ENCODE assay signal across 11 cellular contexts in the genomic region with DNA sequence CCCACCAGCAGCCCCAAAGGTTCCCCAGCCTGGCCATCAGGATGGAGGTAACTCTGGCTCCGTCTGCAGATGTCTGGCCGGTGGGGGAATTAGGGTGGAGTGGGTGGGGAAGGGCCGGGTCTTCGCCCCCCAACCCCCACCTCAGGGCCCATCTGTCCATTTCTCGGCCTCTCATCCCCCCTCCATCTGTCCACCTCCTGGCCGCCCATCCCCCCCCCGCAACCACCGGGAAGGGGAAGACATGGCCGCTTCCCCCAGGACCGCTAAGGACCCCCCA. TPM values are rescaled to one million over a fixed set of nuclear protein-coding genes. Genes with fewer than 3 reads are reported as not detected.
DNase-seq lines count a peak whose midpoint lies in the region; ATAC-seq and TF ChIP-seq lines count a peak whose summit lies in the region.
"Had no signal": no experiment of that assay in that cellular context is flagged by ENCODE, and none has a peak within 500 bp of the region (broad histone marks: within the 10 kb centered on the region; RNA-seq: fewer than 3 reads in every experiment).

No MANE protein-coding gene starts in this region.

- no peaks in the 10 kb centered on the region for H3K9me3 Mint-ChIP-seq in T-helper 2 cell treated with Interferon-gamma antibody and Interleukin-4, amounts not matched to agents 5 μg/mL and 100 μg/mL, for 36 hours
- H3K9me3 Mint-ChIP-seq in stimulated activated naive B cell treated with anti-CD40 and anti-IgM and Interleukin-4, amounts not matched to agents 10 μg/mL and 1 μg/mL and 100 μg/mL, for 72 hours = no peaks in the 10 kb centered on the region

- WGBS in esophagus muscularis mucosa = 26% methylated on average over 4 of the region's 10 CpGs
- 27% methylated on average over 8 of the region's 10 CpGs; no CpG with 5 or more reads in 1 of the 2 donors for WGBS in tibial nerve, 2 donors

- H3K27ac ChIP-seq in Peyer's patch (no peak overlapping the region), esophagus muscularis mucosa (replicated peaks in 1 of 4) (no peak overlapping the region), tibial nerve (no peak overlapping the region)

- H3K4me3 ChIP-seq in Peyer's patch = peak overlapping the region in 3 of 4 donors; percentile 56 to 66 (median 65)
- peak overlapping the region; percentile 53 to 68 (median 60) for H3K4me3 ChIP-seq in esophagus muscularis mucosa
- peak overlapping the region in 1 of 4 donors; percentile 56 for H3K4me3 ChIP-seq in tibial nerve

- peaks cover 7% of the 10 kb centered on the region for H3K27me3 Mint-ChIP-seq in T-helper 2 cell treated with Interferon-gamma antibody and Interleukin-4, amounts not matched to agents 5 μg/mL and 100 μg/mL, for 36 hours (ENCODE audit: low read depth)
- H3K27me3 Mint-ChIP-seq in stimulated activated naive B cell treated with anti-CD40 and anti-IgM and Interleukin-4, amounts not matched to agents 10 μg/mL and 1 μg/mL and 100 μg/mL, for 72 hours = peaks cover 12 to 18% of the 10 kb centered on the region in 2 donors

- intact Hi-C loops in esophagus muscularis mucosa (cut with DNase I) (loop anchor here (10.0 kb wide), 2 partner anchors 135 to 355 kb away; no protein-coding TSS in a partner anchor), sciatic nerve (cut with DNase I) (no loop called here)

- H3K27ac Mint-ChIP-seq in T-helper 2 cell treated with Interferon-gamma antibody and Interleukin-4, amounts not matched to agents 5 μg/mL and 100 μg/mL, for 36 hours = no peak overlapping the region
- no peak overlapping the region for H3K27ac Mint-ChIP-seq in stimulated activated naive B cell treated with anti-CD40 and anti-IgM and Interleukin-4, amounts not matched to agents 10 μg/mL and 1 μg/mL and 100 μg/mL, for 72 hours

- TF ChIP-seq CTCF in Peyer's patch (IDR thresholded peaks at IDR 0.05) (no peak), esophagus muscularis mucosa (IDR thresholded peaks at IDR 0.05) (no peak), tibial nerve (IDR thresholded peaks at IDR 0.05) (no peak)

- H3K4me1 ChIP-seq in Peyer's patch = peaks cover 0 to 13% (median 0%) of the 10 kb centered on the region in 4 donors
- peaks cover 4 to 17% (median 14%) of the 10 kb centered on the region in 4 donors for H3K4me1 ChIP-seq in esophagus muscularis mucosa
- peaks cover 0 to 9% (median 6%) of the 10 kb centered on the region in 4 donors for H3K4me1 ChIP-seq in tibial nerve

- H3K36me3 ChIP-seq in Peyer's patch = peaks cover 0 to 2% (median 0%) of the 10 kb centered on the region in 3 donors
- peaks cover 0 to 5% (median 2%) of the 10 kb centered on the region in 4 donors for H3K36me3 ChIP-seq in esophagus muscularis mucosa
- peaks cover 0 to 4% (median 0%) of the 10 kb centered on the region in 3 donors for H3K36me3 ChIP-seq in tibial nerve

- peaks cover 3% of the 10 kb centered on the region for H3K36me3 Mint-ChIP-seq in T-helper 2 cell treated with Interferon-gamma antibody and Interleukin-4, amounts not matched to agents 5 μg/mL and 100 μg/mL, for 36 hours (ENCODE audit: low read depth)
- H3K36me3 Mint-ChIP-seq in stimulated activated naive B cell treated with anti-CD40 and anti-IgM and Interleukin-4, amounts not matched to agents 10 μg/mL and 1 μg/mL and 100 μg/mL, for 72 hours = peaks cover 0 to 1% of the 10 kb centered on the region in 2 donors

- no peak for TF ChIP-seq EP300 in esophagus muscularis mucosa (IDR thresholded peaks at IDR 0.05)
- TF ChIP-seq EP300 in tibial nerve (IDR thresholded peaks at IDR 0.05) = no peak

- peaks cover 16% of the 10 kb centered on the region for H3K4me1 Mint-ChIP-seq in T-helper 2 cell treated with Interferon-gamma antibody and Interleukin-4, amounts not matched to agents 5 μg/mL and 100 μg/mL, for 36 hours (ENCODE audit: low read depth)
- peaks cover 19 to 20% of the 10 kb centered on the region in 2 donors for H3K4me1 Mint-ChIP-seq in stimulated activated naive B cell treated with anti-CD40 and anti-IgM and Interleukin-4, amounts not matched to agents 10 μg/mL and 1 μg/mL and 100 μg/mL, for 72 hours

- DNase-seq in T-helper 2 cell treated with Interferon-gamma antibody and Interleukin-4, amounts not matched to agents 5 μg/mL and 100 μg/mL, for 36 hours (ENCODE audit: low spot score) = no peak
- no peak for DNase-seq in T-helper 2 cell
- DNase-seq in Peyer's patch = no peak
- DNase-seq in esophagus muscularis mucosa (ENCODE audit: extremely low spot score) = no peak
- DNase-seq in stimulated activated naive B cell treated with anti-CD40 and anti-IgM and Interleukin-4, amounts not matched to agents 10 μg/mL and 1 μg/mL and 100 μg/mL, for 72 hours = no peak
- no peak for DNase-seq in tibial nerve (ENCODE audit: low spot score in 2 of 2)
- DNase-seq in sciatic nerve (ENCODE audit: low spot score) = no peak
- DNase-seq: central memory CD4-positive, alpha-beta T cell had no signal

- ATAC-seq in stimulated activated naive B cell treated with anti-CD40 and anti-IgM and Interleukin-4, amounts not matched to agents 10 μg/mL and 1 μg/mL and 100 μg/mL, for 72 hours (replicated peaks) = no peak
- ATAC-seq in HG03159 (IDR thresholded peaks at IDR 0.05; ENCODE audit: unreplicated experiment) (no peak), sciatic nerve (no peak)

- H3K4me3 Mint-ChIP-seq in T-helper 2 cell treated with Interferon-gamma antibody and Interleukin-4, amounts not matched to agents 5 μg/mL and 100 μg/mL, for 36 hours = peak overlapping the region; percentile 78
- H3K4me3 Mint-ChIP-seq in stimulated activated naive B cell treated with anti-CD40 and anti-IgM and Interleukin-4, amounts not matched to agents 10 μg/mL and 1 μg/mL and 100 μg/mL, for 72 hours = peak overlapping the region; percentile 77 to 79

- H3K27me3 ChIP-seq in Peyer's patch (no peaks in the 10 kb centered on the region), esophagus muscularis mucosa (peaks cover 0 to 10% (median 0%) of the 10 kb centered on the region in 4 donors), tibial nerve (peaks cover 0 to 19% of the 10 kb centered on the region in 2 donors)

- TF ChIP-seq POLR2A in Peyer's patch (IDR thresholded peaks at IDR 0.05) = no peak
- TF ChIP-seq POLR2A in esophagus muscularis mucosa (IDR thresholded peaks at IDR 0.05; ENCODE audit: low read depth) = no peak
- no peak for TF ChIP-seq POLR2A in tibial nerve (IDR thresholded peaks at IDR 0.05)

- H3K9me3 ChIP-seq in Peyer's patch (no peaks in the 10 kb centered on the region), esophagus muscularis mucosa (no peaks in the 10 kb centered on the region), tibial nerve (no peaks in the 10 kb centered on the region)

RNA-seq across cellular contexts. Expression of gene LRFN1, which starts 0.8 kb away (rescaled TPM):
- under 1 TPM in 3 of 4 donors, not detected in 1; 0.18 to 0.95 (median 0.80) TPM for total RNA-seq in Peyer's patch
- total RNA-seq in esophagus muscularis mucosa = 1 to 10 TPM in 2 of 4 donors, under 1 TPM in 2; 0.50 to 2.5 (median 1.4) TPM
- total RNA-seq in tibial nerve = 1 to 10 TPM in 2 of 4 donors, under 1 TPM in 2; 0.30 to 2.4 (median 1.4) TPM
- 1.3 TPM for total RNA-seq in sciatic nerve

RNA-seq across cellular contexts. Expression of gene GMFG, which starts 16.0 kb away (rescaled TPM):
- total RNA-seq in Peyer's patch = 100 to 1,000 TPM in 1 of 4 donors, 1 to 10 TPM in 2, not detected in 1; 3.2 to 131 (median 8.6) TPM
- 10 to 100 TPM in 2 of 4 donors, 1 to 10 TPM in 2; 4.2 to 26.2 (median 12.0) TPM for total RNA-seq in esophagus muscularis mucosa
- total RNA-seq in tibial nerve = 10 to 100 TPM in 3 of 4 donors, 1 to 10 TPM in 1; 8.4 to 36.5 (median 18.2) TPM
- 51.2 TPM for total RNA-seq in sciatic nerve
- total RNA-seq: myocyte had no signal

RNA-seq across cellular contexts. Expression of gene SAMD4B, which starts 22.4 kb away (rescaled TPM):
- total RNA-seq in Peyer's patch (100 to 1,000 TPM in 2 of 4 donors, 10 to 100 TPM in 2; 69.0 to 126 (median 91.8) TPM), esophagus muscularis mucosa (100 to 1,000 TPM in 2 of 4 donors, 10 to 100 TPM in 2; 59.8 to 138 (median 104) TPM), tibial nerve (100 to 1,000 TPM; 103 to 193 (median 115) TPM), sciatic nerve (139 TPM)

RNA-seq across cellular contexts. Expression of gene IFNL1, which starts 23.6 kb away (rescaled TPM):
- total RNA-seq in Peyer's patch = not detected
- not detected for total RNA-seq in esophagus muscularis mucosa
- not detected for total RNA-seq in tibial nerve
- not detected for total RNA-seq in sciatic nerve
- total RNA-seq: HT1080, myocyte had no signal

RNA-seq across cellular contexts. Expression of gene IFNL2, which starts 51.6 kb away (rescaled TPM):
- total RNA-seq in Peyer's patch (not detected), esophagus muscularis mucosa (not detected), tibial nerve (not detected), sciatic nerve (not detected)
- total RNA-seq: HT1080, myocyte had no signal
